In genomic region chr2:157476915-157477709, GRCh38 we compare ENCODE assay signal across 17 cellular contexts. TPM values are rescaled to one million over a fixed set of nuclear protein-coding genes. Genes with fewer than 3 reads are reported as not detected.
DNase-seq lines count a peak whose midpoint lies in the region; ATAC-seq, FAIRE-seq and TF ChIP-seq lines count a peak whose summit lies in the region.
"Had no signal": no experiment of that assay in that cellular context is flagged by ENCODE, and none has a peak within 500 bp of the region (broad histone marks: within the 10 kb centered on the region; RNA-seq: fewer than 3 reads in every experiment).

No MANE protein-coding gene starts in this region.

- RAD21 ChIA-PET in GM12878 (lab: Charles Lee; ENCODE audit: unreplicated experiment): interaction anchor here (0.6 to 1.2 kb wide), 4 partner anchors 36 to 175 kb away, joined by 3 to 5 read pairs (median 4); no protein-coding TSS in a partner anchor

- H3K4me2 ChIP-seq in GM12878 (ENCODE audit: control insufficient read depth, insufficient read depth): no peak overlapping the region
- H3K4me2 ChIP-seq: SK-N-SH had no signal

- no peak for TF ChIP-seq RAD21 in GM12878 (IDR thresholded peaks at IDR 0.05; ENCODE audit: insufficient read depth, low read depth, low read length)

- H3K27me3 ChIP-seq in GM12878 (replicated peaks in 1 of 2; ENCODE audit: control insufficient read depth in 2 of 2, insufficient read depth in 2 of 2, low read length in 1 of 2): no peaks in the 10 kb centered on the region
- H3K27me3 ChIP-seq in gastrocnemius medialis: no peaks in the 10 kb centered on the region

- H3K4me3 ChIP-seq in GM12878 (no peak overlapping the region), gastrocnemius medialis (no peak overlapping the region)
- H3K4me3 ChIP-seq: skin epidermis had no signal

- peaks cover 36% of the 10 kb centered on the region for H3K36me3 Mint-ChIP-seq in activated CD4-positive, alpha-beta T cell treated with anti-CD3 and anti-CD28 coated beads for 36 hours (ENCODE audit: low read depth)

- H3K9me3 ChIP-seq in GM12878 (replicated peaks; ENCODE audit: control insufficient read depth, insufficient read depth, low read length): no peaks in the 10 kb centered on the region; the same call in 2 of the 3 replicates
- H3K9me3 ChIP-seq in gastrocnemius medialis: no peaks in the 10 kb centered on the region
- H3K9me3 ChIP-seq: SK-N-SH had no signal

- in situ Hi-C loops in GM12878 (cut with MboI): no loop called here
- in situ Hi-C loops in gastrocnemius medialis (cut with MboI; ENCODE audit: low sequenced_read_pairs in 4 of 4): loop anchor here in 1 of 4 donors (25.0 kb wide), 1 partner anchor 285 kb away; no protein-coding TSS in a partner anchor

- TF ChIP-seq POLR2A in GM12878 (IDR thresholded peaks at IDR 0.05; ENCODE audit: low read depth, low read length) (no peak), gastrocnemius medialis (IDR thresholded peaks at IDR 0.05) (no peak)

- no peak for FAIRE-seq in GM12878 (lab: Jason Lieb, UNC)
- FAIRE-seq: A204.1 had no signal

- no peaks in the 10 kb centered on the region for H3K27me3 Mint-ChIP-seq in activated CD4-positive, alpha-beta T cell treated with anti-CD3 and anti-CD28 coated beads for 36 hours

- peak overlapping the region; percentile 95 for H3K27ac Mint-ChIP-seq in activated CD4-positive, alpha-beta T cell treated with anti-CD3 and anti-CD28 coated beads for 36 hours
- H3K27ac Mint-ChIP-seq: H9 had no signal

- H3K79me2 ChIP-seq in GM12878 (ENCODE audit: control insufficient read depth, insufficient read depth, low read length): no peaks in the 10 kb centered on the region; the same call in 1 of the 2 replicates

- POLR2A ChIA-PET in activated CD4-positive, alpha-beta T cell treated with anti-CD3 and anti-CD28 coated beads for 36 hours (lab: Charles Lee): interaction anchor here (0.5 to 1.6 kb wide), 21 partner anchors 9 to 915 kb away, joined by 3 to 44 read pairs (median 5); partner anchors contain the start of genes ACVR1C and CYTIP
- POLR2A ChIA-PET in GM12878 (lab: Charles Lee): interaction anchor here (1.0 kb wide), 1 partner anchor 33 kb away, joined by 3 read pairs; the partner anchor contains the start of gene CYTIP

- no peak for TF ChIP-seq EP300 in GM12878 (IDR thresholded peaks at IDR 0.05; ENCODE audit: borderline replicate concordance in 1 of 2, control insufficient read depth in 1 of 2, low read depth in 2 of 2, low read length in 2 of 2)

- intact Hi-C loops in activated CD4-positive, alpha-beta T cell treated with anti-CD3 and anti-CD28 coated beads for 36 hours (cut with DNase I, micrococcal nuclease): loop anchor here (1.0 to 10.0 kb wide), 12 partner anchors 8 to 1142 kb away; partner anchors contain the start of genes CYTIP (in 2 of the 2) and NR4A2 (in 1 of the 2)
- intact Hi-C loops in GM12878 (cut with micrococcal nuclease; ENCODE audit: unreplicated experiment) (loop anchor here (10.0 kb wide), 1 partner anchor 322 kb away; no protein-coding TSS in a partner anchor), gastrocnemius medialis (cut with DNase I; ENCODE audit: low total_unique reads) (no loop called here)

- SMC1A ChIA-PET in GM12878 (lab: Charles Lee; ENCODE audit: uncharacterized antibody, unreplicated experiment): interaction anchor here (0.9 to 8.5 kb wide), 9 partner anchors 9 to 175 kb away, joined by 3 to 93 read pairs (median 5); partner anchors contain the start of gene CYTIP

- peaks cover 95% of the 10 kb centered on the region for H3K4me1 Mint-ChIP-seq in activated CD4-positive, alpha-beta T cell treated with anti-CD3 and anti-CD28 coated beads for 36 hours
- H3K4me1 Mint-ChIP-seq: H9 had no signal

- peak overlapping the region; percentile 46 for H3K4me3 Mint-ChIP-seq in activated CD4-positive, alpha-beta T cell treated with anti-CD3 and anti-CD28 coated beads for 36 hours
- H3K4me3 Mint-ChIP-seq: H9 had no signal

- DNase-seq in activated CD4-positive, alpha-beta T cell treated with anti-CD3 and anti-CD28 coated beads for 36 hours: peak; percentile 49
- no peak for DNase-seq in activated CD4-positive, alpha-beta T cell treated with anti-CD3 and anti-CD28 coated beads, Interleukin-2, amount 50 U/mL, for 48 hours
- DNase-seq in MV-4-11 (lab: John Stamatoyannopoulos, UW): peak; percentile 19
- no peak for DNase-seq in GM12878 (ENCODE audit: low read depth, low spot score)
- peak; percentile 86 for DNase-seq in renal cortical epithelial cell (ENCODE audit: low read depth)
- DNase-seq in gastrocnemius medialis: no peak
- DNase-seq: activated CD4-positive, alpha-beta T cell treated with anti-CD3 and anti-CD28 coated beads, Interleukin-2, amount 50 U/mL, for 1 hour; aorta; effector CD8-positive, alpha-beta T cell; H9; NCI-H2029 treated with DMSO at 0.1 percent for 48 hours; SK-N-SH had no signal

- H3K36me3 ChIP-seq in GM12878 (ENCODE audit: control insufficient read depth in 2 of 2, insufficient read depth in 2 of 2, low read length in 1 of 2) (no peaks in the 10 kb centered on the region), gastrocnemius medialis (no peaks in the 10 kb centered on the region)

- H2AFZ ChIP-seq in GM12878 (ENCODE audit: control insufficient read depth, low read depth, low read length): peak overlapping the region; percentile 6

- no peak overlapping the region for H3K9ac ChIP-seq in GM12878 (ENCODE audit: control insufficient read depth, insufficient read depth, low read length)
- H3K9ac ChIP-seq: SK-N-SH had no signal

- no TSS peak for BruUV-seq in GM12878 (replicated peaks; lab: Mats Ljungman, UMichigan)

- no peaks in the 10 kb centered on the region for H4K20me1 ChIP-seq in GM12878 (ENCODE audit: control insufficient read depth, insufficient read depth)

- TF ChIP-seq CTCF in GM12878 (IDR thresholded peaks at IDR 0.05 in 2 of 3, conservative IDR thresholded peaks at IDR 0.05 in 1 of 3; ENCODE audit: control insufficient read depth in 2 of 3, extremely low read depth in 1 of 3, insufficient read depth in 1 of 3, low read depth in 3 of 3, low read length in 3 of 3) (no peak), gastrocnemius medialis (IDR thresholded peaks at IDR 0.05 in 4 of 5, conservative IDR thresholded peaks at IDR 0.05 in 1 of 5) (no peak)

- CTCF ChIA-PET in activated CD4-positive, alpha-beta T cell treated with anti-CD3 and anti-CD28 coated beads for 36 hours (lab: Charles Lee): interaction anchor here (0.6 to 2.3 kb wide), 23 partner anchors 8 to 1143 kb away, joined by 3 to 10 read pairs (median 6); partner anchors contain the start of genes ACVR1C and CYTIP
- CTCF ChIA-PET in GM12878 (lab: Yijun Ruan, JAX): interaction anchor here (0.6 to 1.5 kb wide), 7 partner anchors 16 to 285 kb away, joined by 3 to 8 read pairs (median 3); partner anchors contain the start of gene CYTIP

- peaks cover 3% of the 10 kb centered on the region for H3K9me3 Mint-ChIP-seq in activated CD4-positive, alpha-beta T cell treated with anti-CD3 and anti-CD28 coated beads for 36 hours (ENCODE audit: low read depth)
- H3K9me3 Mint-ChIP-seq: H9 had no signal

- H3K4me1 ChIP-seq in GM12878 (ENCODE audit: control insufficient read depth, insufficient read depth, low read length): peaks cover 32% of the 10 kb centered on the region
- peaks cover 9 to 16% of the 10 kb centered on the region in 2 donors for H3K4me1 ChIP-seq in gastrocnemius medialis

- H3K27ac ChIP-seq in GM12878 (ENCODE audit: control insufficient read depth, insufficient read depth): no peak overlapping the region; the same call in 1 of the 2 replicates
- H3K27ac ChIP-seq in gastrocnemius medialis: no peak overlapping the region
- H3K27ac ChIP-seq: skin epidermis had no signal

- peak; percentile 64 for ATAC-seq in activated CD4-positive, alpha-beta T cell treated with anti-CD3 and anti-CD28 coated beads for 36 hours
- ATAC-seq in GM12878 (no peak), gastrocnemius medialis (no peak), HG02623 (IDR thresholded peaks at IDR 0.05; ENCODE audit: unreplicated experiment) (no peak), HG02852 (IDR thresholded peaks at IDR 0.05; ENCODE audit: unreplicated experiment) (no peak)

TF ChIP-seq in GM12878, 131 proteins besides CTCF, POLR2A, EP300 and RAD21:
- peak; percentile 58; the same call in 1 of the 2 replicates for TF ChIP-seq ZNF217 (IDR thresholded peaks at IDR 0.05)
- no peak for TF ChIP-seq WRNIP1 (IDR thresholded peaks at IDR 0.05; ENCODE audit: borderline replicate concordance, low read depth, low read length)
- no peak for TF ChIP-seq CBX3 (IDR thresholded peaks at IDR 0.05; ENCODE audit: borderline replicate concordance, low read depth)

RNA-seq across cellular contexts. Expression of gene CYTIP, which starts 33.2 kb away (rescaled TPM):
- total RNA-seq in activated CD4-positive, alpha-beta T cell treated with anti-CD3 and anti-CD28 coated beads for 36 hours: 100 to 1,000 TPM; 470 to 536 TPM
- 245 and 264 TPM in 2 replicates for total RNA-seq in GM12878 (2013; cell fraction: nucleolus; rRNA removed)
- total RNA-seq in GM12878 (2014; rRNA removed) (73.6 and 74.4 TPM in 2 replicates), GM12878 (2014; rRNA removed; fragmentation: Illumina TruSeq; extraction: Trizol) (94.2 and 97.1 TPM in 2 replicates), GM12878 (2021) (63.7 and 64.9 TPM in 2 replicates), renal cortical epithelial cell (0.94 TPM in 1 of 2 replicates, not detected in the other), gastrocnemius medialis (1 to 10 TPM in 3 of 4 donors, under 1 TPM in 1; 0.19 to 1.9 (median 1.6) TPM)
- polyA plus RNA-seq in GM12878 (2011; ENCODE audit: low read depth): 86.9 TPM
- polyA plus RNA-seq in GM12878 (2011; rRNA removed) (178 and 213 TPM in 2 replicates), GM12878 (2014; fragmentation: Illumina TruSeq; extraction: Trizol) (71.4 and 99.2 TPM in 2 replicates), GM12878 (2014; fragmentation: Nextera tagmentation; extraction: Ambion mirVana) (10 to 100 TPM; 71.6 to 75.4 TPM), GM12878 (2014; rRNA removed) (51.2 and 55.1 TPM in 2 replicates), GM12878 (2016; fragmentation: Nextera tagmentation; extraction: Ambion mirVana) (10 to 100 TPM; 73.2 to 76.5 TPM)
- polyA plus RNA-seq in GM12878 (2011; cell fraction: cytosol; rRNA removed): 88.3 and 124 TPM in 2 replicates
- 57.7 and 73.8 TPM in 2 replicates for polyA plus RNA-seq in GM12878 (2011; cell fraction: nucleus; rRNA removed)
- 92.3 and 147 TPM in 2 replicates for polyA plus RNA-seq in GM12878 (2012)
- 173 and 213 TPM in 2 replicates for polyA minus RNA-seq in GM12878 (2011; rRNA and poly(A)+ RNA removed)
- polyA minus RNA-seq in GM12878 (2011; cell fraction: cytosol; rRNA and poly(A)+ RNA removed): 103 TPM in 2 replicates
- 449 and 546 TPM in 2 replicates for polyA minus RNA-seq in GM12878 (2011; cell fraction: nucleus; rRNA and poly(A)+ RNA removed)
- polyA plus RNA-seq: neural cell, SK-N-SH had no signal

Comparison
In these comparisons a context has a peak if more than half of its experiments do, and no peak if none do; other contexts are left out.
1. DNase-seq: peak in activated CD4-positive, alpha-beta T cell treated with anti-CD3 and anti-CD28 coated beads for 36 hours (single experiment), MV-4-11 (single experiment) and renal cortical epithelial cell (single experiment); none in activated CD4-positive, alpha-beta T cell treated with anti-CD3 and anti-CD28 coated beads, Interleukin-2, amount 50 U/mL, for 48 hours (0 of 2), GM12878 (single experiment) and gastrocnemius medialis (0 of 2).
2. RNA of gene CYTIP, which starts 33.2 kb away (total RNA-seq): 470 to 536 TPM in activated CD4-positive, alpha-beta T cell treated with anti-CD3 and anti-CD28 coated beads for 36 hours and 63.7 to 264 TPM in GM12878; 0.19 to 1.9 TPM in gastrocnemius medialis and 0.94 TPM in renal cortical epithelial cell; every median in the first group is over 10 times any median in the second.